8 cellular contexts compared by ENCODE assay signal in genomic region chr17:28334176-28334575, GRCh38. TPM values are rescaled to one million over a fixed set of nuclear protein-coding genes. Genes with fewer than 3 reads are reported as not detected.
DNase-seq lines count a peak whose midpoint lies in the region; ATAC-seq and TF ChIP-seq lines count a peak whose summit lies in the region.

No MANE protein-coding gene starts in this region.

- H3K4me3 ChIP-seq in GM12865 (ENCODE audit: low read depth, low read length) (peak overlapping the region; percentile 79), Panc1 (ENCODE audit: low read depth in 2 of 2, low read length in 2 of 2) (peak overlapping the region; percentile 87 to 95), esophagus muscularis mucosa (peak overlapping the region; percentile 79 to 90 (median 84)), retinal pigment epithelial cell (ENCODE audit: low read length) (peak overlapping the region; percentile 98)

- intact Hi-C loops in Panc1 (cut with micrococcal nuclease; ENCODE audit: unreplicated experiment) (no loop called here), esophagus muscularis mucosa (cut with DNase I) (loop anchor here (10.0 kb wide), 1 partner anchor 289 kb away; the partner anchor contains the start of gene NLK)

- TF ChIP-seq CTCF in GM12865 (IDR thresholded peaks at IDR 0.05; ENCODE audit: insufficient read depth, low read depth, low read length, missing control alignments) (no peak), Panc1 (IDR thresholded peaks at IDR 0.05) (no peak), esophagus muscularis mucosa (IDR thresholded peaks at IDR 0.05) (no peak), retinal pigment epithelial cell (conservative IDR thresholded peaks at IDR 0.05; ENCODE audit: low read depth, low read length) (no peak)

- no peaks in the 10 kb centered on the region for H3K9me3 ChIP-seq in Panc1 (ENCODE audit: control insufficient read depth, insufficient read depth, low read depth, low read length)
- H3K9me3 ChIP-seq in esophagus muscularis mucosa: no peaks in the 10 kb centered on the region

- H3K36me3 ChIP-seq in Panc1 (ENCODE audit: control insufficient read depth, insufficient read depth, low read length): no peaks in the 10 kb centered on the region; the same call in 1 of the 2 replicates
- peaks cover 18 to 32% (median 31%) of the 10 kb centered on the region in 4 donors for H3K36me3 ChIP-seq in esophagus muscularis mucosa

- no peak for TF ChIP-seq EP300 in esophagus muscularis mucosa (IDR thresholded peaks at IDR 0.05)

- POLR2A ChIA-PET in Panc1 (lab: Charles Lee): no interaction called here

- no peak for TF ChIP-seq POLR2A in esophagus muscularis mucosa (IDR thresholded peaks at IDR 0.05; ENCODE audit: low read depth)

- in situ Hi-C loops in Panc1 (cut with HindIII; ENCODE audit: low pct_unique_long_range_greater_than_20kb, low sequenced_read_pairs): no loop called here

- H3K27me3 ChIP-seq in Panc1 (ENCODE audit: control insufficient read depth, insufficient read depth, low read length): no peaks in the 10 kb centered on the region
- H3K27me3 ChIP-seq in esophagus muscularis mucosa: no peaks in the 10 kb centered on the region

- H3K4me1 ChIP-seq in Panc1 (ENCODE audit: control insufficient read depth, insufficient read depth, low read length): peaks cover 27% of the 10 kb centered on the region
- H3K4me1 ChIP-seq in esophagus muscularis mucosa: peaks cover 44 to 55% (median 51%) of the 10 kb centered on the region in 4 donors

- no peak for ATAC-seq in Panc1
- no peak for ATAC-seq in HG02870 (IDR thresholded peaks at IDR 0.05; ENCODE audit: unreplicated experiment)

- BruUV-seq in Panc1 (replicated peaks; lab: Mats Ljungman, UMichigan): no TSS peak

- H3K27ac ChIP-seq in Panc1 (ENCODE audit: low read length) (peak overlapping the region; percentile 69), esophagus muscularis mucosa (replicated peaks in 1 of 4) (peak overlapping the region in 1 of 4 donors; percentile 99)

- DNase-seq in GM12865 (ENCODE audit: low read depth): no peak
- DNase-seq in Panc1 (ENCODE audit: low read depth, low spot score): no peak
- no peak for DNase-seq in esophagus muscularis mucosa (ENCODE audit: extremely low spot score)
- DNase-seq in retinal pigment epithelial cell (ENCODE audit: low read depth): no peak
- no peak for DNase-seq in AG08396 (ENCODE audit: low spot score)
- no peak for DNase-seq in DMS79 treated with DMSO at 0.1 percent for 48 hours (lab: John Stamatoyannopoulos, UW)
- DNase-seq in activated CD4-positive, alpha-beta T cell treated with anti-CD3 and anti-CD28 coated beads for 48 hours: no peak

- CTCF ChIA-PET in Panc1 (lab: Charles Lee): interaction anchor here (0.5 kb wide), 1 partner anchor 111 kb away, joined by 8 read pairs; no protein-coding TSS in a partner anchor

- 55% methylated on average over 6 of the region's 6 CpGs for WGBS in esophagus muscularis mucosa

RNA-seq across cellular contexts. Expression of gene IFT20, which starts 1.1 kb away (rescaled TPM):
- total RNA-seq in Panc1 (2021; ENCODE audit: unreplicated experiment) (25.4 TPM), esophagus muscularis mucosa (10 to 100 TPM; 41.3 to 63.5 (median 47.0) TPM)
- 22.1 TPM for polyA plus RNA-seq in Panc1 (2012; ENCODE audit: insufficient read length)

RNA-seq across cellular contexts. Expression of gene TNFAIP1, which starts 1.4 kb away (rescaled TPM):
- total RNA-seq in Panc1 (2021; ENCODE audit: unreplicated experiment) (55.8 TPM), esophagus muscularis mucosa (10 to 100 TPM; 23.7 to 43.8 (median 34.8) TPM)
- 63.6 TPM for polyA plus RNA-seq in Panc1 (2012; ENCODE audit: insufficient read length)

RNA-seq across cellular contexts. Expression of gene TMEM97, which starts 15.2 kb away (rescaled TPM):
- total RNA-seq in Panc1 (2021; ENCODE audit: unreplicated experiment) (78.7 TPM), esophagus muscularis mucosa (10 to 100 TPM in 3 of 4 donors, 1 to 10 TPM in 1; 5.8 to 10.8 (median 10.1) TPM)
- polyA plus RNA-seq in Panc1 (2012; ENCODE audit: insufficient read length): 38.4 TPM

RNA-seq across cellular contexts. Expression of gene POLDIP2, which starts 23.2 kb away (rescaled TPM):
- total RNA-seq in Panc1 (2021; ENCODE audit: unreplicated experiment) (175 TPM), esophagus muscularis mucosa (10 to 100 TPM; 67.7 to 97.5 (median 81.4) TPM)
- 163 TPM for polyA plus RNA-seq in Panc1 (2012; ENCODE audit: insufficient read length)

RNA-seq across cellular contexts. Expression of gene SEBOX, which starts 30.8 kb away (rescaled TPM):
- total RNA-seq in Panc1 (2021; ENCODE audit: unreplicated experiment) (not detected), esophagus muscularis mucosa (not detected)
- not detected for polyA plus RNA-seq in Panc1 (2012; ENCODE audit: insufficient read length)
